In the genomic region with DNA sequence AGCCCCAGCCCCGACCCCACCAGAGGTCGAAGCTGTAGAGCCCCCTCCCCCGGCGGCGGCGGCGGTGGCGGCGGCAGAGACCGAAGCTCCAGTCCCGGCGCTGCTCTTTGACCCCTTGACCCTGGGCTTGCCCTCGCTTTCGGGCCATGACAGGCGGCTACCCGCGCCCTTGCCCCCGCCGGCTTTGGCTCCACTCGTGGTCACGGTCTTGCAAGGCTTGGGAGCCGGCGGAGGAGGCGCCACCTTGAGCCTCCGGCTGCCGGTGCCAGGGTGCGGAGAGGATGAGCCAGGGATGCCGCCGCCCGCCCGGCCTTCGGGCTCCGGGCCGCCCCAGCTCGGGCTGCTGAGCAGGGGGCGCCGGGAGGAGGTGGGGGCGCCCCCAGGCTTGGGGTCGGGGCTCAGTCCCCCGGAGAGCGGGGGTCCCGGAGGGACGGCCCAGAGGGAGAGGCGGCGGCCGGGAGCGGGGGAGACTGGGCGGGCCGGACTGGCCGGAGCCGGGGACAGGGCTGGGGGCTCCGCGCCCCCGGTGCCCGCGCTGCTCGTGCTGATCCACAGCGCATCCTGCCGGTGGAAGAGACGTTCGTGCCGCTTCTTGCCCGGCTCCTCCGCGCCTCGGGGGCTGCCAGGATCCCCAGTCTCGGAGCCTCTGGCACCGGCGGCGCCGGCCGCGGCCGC, we compare ENCODE assay signal across 10 cellular contexts. TPM values are rescaled to one million over a fixed set of nuclear protein-coding genes. Genes with fewer than 3 reads are reported as not detected.
DNase-seq lines count a peak whose midpoint lies in the region; ATAC-seq, FAIRE-seq and TF ChIP-seq lines count a peak whose summit lies in the region.
"Had no signal": no experiment of that assay in that cellular context is flagged by ENCODE, and none has a peak within 500 bp of the region (broad histone marks: within the 10 kb centered on the region; RNA-seq: fewer than 3 reads in every experiment).

No MANE protein-coding gene starts in this region.

- H3K4me3 ChIP-seq in SJCRH30: peak overlapping the region; percentile 46
- peak overlapping the region; percentile 42 for H3K4me3 ChIP-seq in fibroblast of the aortic adventitia (ENCODE audit: low read depth, low read length)
- peak overlapping the region; percentile 13 to 28 for H3K4me3 ChIP-seq in prostate gland

- peak; percentile 27 for TF ChIP-seq CTCF in D721Med (IDR thresholded peaks at IDR 0.05; ENCODE audit: insufficient read depth, missing control alignments)
- peak; percentile 38 for TF ChIP-seq CTCF in fibroblast of the aortic adventitia (IDR thresholded peaks at IDR 0.05; ENCODE audit: insufficient read depth, low read length)
- TF ChIP-seq CTCF in prostate gland (IDR thresholded peaks at IDR 0.05): no peak

- H3K9me3 ChIP-seq in SJCRH30 (replicated peaks) (no peaks in the 10 kb centered on the region), prostate gland (no peaks in the 10 kb centered on the region)

- H3K36me3 ChIP-seq in SJCRH30 (no peaks in the 10 kb centered on the region), prostate gland (no peaks in the 10 kb centered on the region)

- DNase-seq in D721Med (ENCODE audit: insufficient read length, low spot score): no peak
- peak; percentile 96 to 98 for DNase-seq in SJCRH30
- no peak for DNase-seq in fibroblast of the aortic adventitia (ENCODE audit: low read depth)
- DNase-seq in prostate gland (ENCODE audit: low spot score): no peak
- DNase-seq in HCEC 1CT: no peak
- DNase-seq: NCI-H774 had no signal

- H3K27me3 ChIP-seq in SJCRH30: peaks cover 54% of the 10 kb centered on the region
- H3K27me3 ChIP-seq in prostate gland (replicated peaks; ENCODE audit: insufficient read depth): peaks cover 12% of the 10 kb centered on the region

- intact Hi-C loops in prostate gland (cut with DNase I): no loop called here

- H3K27ac ChIP-seq in SJCRH30 (no peak overlapping the region), prostate gland (no peak overlapping the region)

- H3K4me1 ChIP-seq in SJCRH30 (peaks cover 37% of the 10 kb centered on the region), prostate gland (replicated peaks) (peaks cover 22% of the 10 kb centered on the region)

- no peak for FAIRE-seq in D721Med (lab: Jason Lieb, UNC)
- FAIRE-seq: frontal cortex had no signal

- 20% methylated on average over 48 of the region's 74 CpGs for WGBS in prostate gland

- ATAC-seq in HG03025 (IDR thresholded peaks at IDR 0.05; ENCODE audit: low FRiP score, unreplicated experiment): no peak
- ATAC-seq in HG03520 (IDR thresholded peaks at IDR 0.05; ENCODE audit: unreplicated experiment): no peak
- no peak for ATAC-seq in HG03108 (IDR thresholded peaks at IDR 0.05; ENCODE audit: unreplicated experiment)

- no peak for TF ChIP-seq POLR2A in prostate gland (IDR thresholded peaks at IDR 0.05)

RNA-seq across cellular contexts. Expression of gene AGAP2, which starts 0.9 kb away (rescaled TPM):
- total RNA-seq in SJCRH30 (2014; rRNA removed; shearing (Covaris generic)): 38.6 and 39.7 TPM in 2 replicates
- total RNA-seq in fibroblast of the aortic adventitia (ENCODE audit: low replicate concordance): 0.25 and 0.27 TPM in 2 replicates
- total RNA-seq in prostate gland: 1 to 10 TPM in 1 of 2 donors, under 1 TPM in 1; 0.82 to 4.2 TPM

RNA-seq across cellular contexts. Expression of gene TSPAN31, which starts 7.2 kb away (rescaled TPM):
- 292 and 318 TPM in 2 replicates for total RNA-seq in SJCRH30 (2014; rRNA removed; shearing (Covaris generic))
- total RNA-seq in fibroblast of the aortic adventitia (ENCODE audit: low replicate concordance) (17.3 and 43.9 TPM in 2 replicates), prostate gland (100 to 1,000 TPM in 1 of 2 donors, 10 to 100 TPM in 1; 40.4 to 127 TPM)

RNA-seq across cellular contexts. Expression of gene CDK4, which starts 14.5 kb away (rescaled TPM):
- total RNA-seq in SJCRH30 (2014; rRNA removed; shearing (Covaris generic)): 5,376 and 5,685 TPM in 2 replicates
- total RNA-seq in fibroblast of the aortic adventitia (ENCODE audit: low replicate concordance): 208 and 588 TPM in 2 replicates
- total RNA-seq in prostate gland: 100 to 1,000 TPM in 1 of 2 donors, 10 to 100 TPM in 1; 97.5 to 103 TPM

RNA-seq across cellular contexts. Expression of gene MARCHF9, which starts 17.3 kb away (rescaled TPM):
- total RNA-seq in SJCRH30 (2014; rRNA removed; shearing (Covaris generic)): 136 and 147 TPM in 2 replicates
- total RNA-seq in fibroblast of the aortic adventitia (ENCODE audit: low replicate concordance) (0.57 and 2.1 TPM in 2 replicates), prostate gland (10 to 100 TPM; 11.1 to 13.2 TPM)

RNA-seq across cellular contexts. Expression of gene CYP27B1, which starts 29.3 kb away (rescaled TPM):
- 72.6 and 97.4 TPM in 2 replicates for total RNA-seq in SJCRH30 (2014; rRNA removed; shearing (Covaris generic))
- total RNA-seq in fibroblast of the aortic adventitia (ENCODE audit: low replicate concordance) (0.45 TPM in 1 of 2 replicates, not detected in the other), prostate gland (under 1 TPM; 0.14 to 0.91 TPM)
- total RNA-seq: frontal cortex had no signal

Comparison
In these comparisons a context has a peak if more than half of its experiments do, and no peak if none do; other contexts are left out.
1. DNase-seq: peak in SJCRH30 (2 of 2); none in D721Med (single experiment), fibroblast of the aortic adventitia (single experiment), prostate gland (single experiment) and HCEC 1CT (single experiment).
2. CTCF ChIP-seq: peak in D721Med (single experiment) and fibroblast of the aortic adventitia (single experiment); none in prostate gland (0 of 4).
3. Peak in every context shown above with its lines, with median percentiles within 50 percentile points of each other: H3K4me3 ChIP-seq.